23 cellular contexts compared by ENCODE assay signal in the genomic region with DNA sequence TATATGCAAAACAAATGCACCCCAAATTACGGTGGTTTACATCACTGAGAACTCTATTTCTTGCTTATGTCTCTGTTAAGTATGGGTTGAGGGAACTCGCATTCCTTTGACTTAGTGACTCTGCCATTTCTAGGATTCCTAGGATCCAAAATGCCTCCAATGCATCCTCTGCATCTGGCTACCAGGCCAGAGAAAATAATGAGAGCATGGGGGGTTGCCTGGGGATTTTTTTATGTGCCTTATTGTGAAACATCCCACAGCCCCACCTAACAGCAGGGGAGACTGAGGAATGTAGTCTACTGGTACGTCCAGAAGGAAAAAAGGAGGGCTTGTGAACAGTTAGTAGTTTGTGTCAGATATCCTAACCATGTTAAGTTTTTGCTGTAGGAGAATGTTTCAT.
DNase-seq lines count a peak whose midpoint lies in the region; ATAC-seq and TF ChIP-seq lines count a peak whose summit lies in the region.
"Had no signal": no experiment of that assay in that cellular context is flagged by ENCODE, and none has a peak within 500 bp of the region (broad histone marks: within the 10 kb centered on the region; RNA-seq: fewer than 3 reads in every experiment).

No MANE protein-coding gene starts in this region.

- no peak overlapping the region for H4K5ac ChIP-seq in mesendoderm (ENCODE audit: low read length)

- no peak overlapping the region for H2BK15ac ChIP-seq in mesendoderm (replicated peaks; ENCODE audit: low read depth)

- no peak for ATAC-seq in activated CD8-positive, alpha-beta T cell treated with anti-CD3 and anti-CD28 coated beads for 36 hours
- ATAC-seq: activated CD4-positive, alpha-beta T cell treated with anti-CD3 and anti-CD28 coated beads for 36 hours; activated CD8-positive, alpha-beta T cell treated with anti-CD3 and anti-CD28 coated beads, Interleukin-2, amount 10 ng/mL, durations not matched to agents 7 days and 5 days; activated T-helper 17 cell treated with anti-CD3 and anti-CD28 coated beads, Interleukin-2, amount 50 U/mL, for 72 hours; gastrocnemius medialis; left colon; right cardiac atrium had no signal

- no peaks in the 10 kb centered on the region for H3K79me1 ChIP-seq in mesendoderm (ENCODE audit: low read length)

- no peaks in the 10 kb centered on the region for H3K9me3 Mint-ChIP-seq in activated CD8-positive, alpha-beta T cell treated with anti-CD3 and anti-CD28 coated beads for 36 hours
- H3K9me3 Mint-ChIP-seq: activated naive CD4-positive, alpha-beta T cell treated with anti-CD3 and anti-CD28 coated beads, Interleukin-2, amount 10 ng/mL, durations not matched to agents 7 days and 5 days; activated T-helper 17 cell treated with anti-CD3 and anti-CD28 coated beads, Interleukin-2, amount 50 U/mL, for 72 hours had no signal

- DNase-seq in HCEC 1CT (peak; percentile 5), astrocyte of the spinal cord (ENCODE audit: low read depth, low spot score) (peak; percentile 37), mesendoderm (peak; percentile 71), SHP77 (lab: John Stamatoyannopoulos, UW) (no peak), pons (ENCODE audit: low spot score) (no peak), AG08395 (ENCODE audit: low spot score) (no peak)
- no peak for DNase-seq in activated CD8-positive, alpha-beta T cell treated with anti-CD3 and anti-CD28 coated beads for 36 hours
- DNase-seq: activated CD4-positive, alpha-beta T cell treated with anti-CD3 and anti-CD28 coated beads for 36 hours; activated CD8-positive, alpha-beta T cell treated with anti-CD3 and anti-CD28 coated beads, Interleukin-2, amount 10 ng/mL, durations not matched to agents 7 days and 5 days; activated naive CD4-positive, alpha-beta T cell treated with anti-CD3 and anti-CD28 coated beads, Interleukin-2, amount 10 ng/mL, durations not matched to agents 7 days and 5 days; DND-41; gastrocnemius medialis; left colon; NCI-H1694; NCI-H774; posterior cingulate gyrus; right cardiac atrium; stimulated activated CD4-positive, alpha-beta T cell treated with anti-CD3 and anti-CD28 coated beads, Interleukin-4, amount 100 ng/mL, for 4 hours; T-helper 9 cell; transverse colon had no signal

- intact Hi-C loops in activated CD8-positive, alpha-beta T cell treated with anti-CD3 and anti-CD28 coated beads for 36 hours (cut with micrococcal nuclease) = no loop called here

- TF ChIP-seq CTCF in astrocyte of the spinal cord (IDR thresholded peaks at IDR 0.05; ENCODE audit: low read depth, low read length) = no peak
- TF ChIP-seq CTCF in activated CD8-positive, alpha-beta T cell treated with anti-CD3 and anti-CD28 coated beads for 36 hours (IDR thresholded peaks at IDR 0.05) = no peak

- POLR2A ChIA-PET in activated CD8-positive, alpha-beta T cell treated with anti-CD3 and anti-CD28 coated beads for 36 hours (lab: Charles Lee) = no interaction called here

- H2AK5ac ChIP-seq in mesendoderm (ENCODE audit: low read length) = no peak overlapping the region

- no peaks in the 10 kb centered on the region for H3K27me3 Mint-ChIP-seq in activated CD8-positive, alpha-beta T cell treated with anti-CD3 and anti-CD28 coated beads for 36 hours
- H3K27me3 Mint-ChIP-seq: activated CD4-positive, alpha-beta T cell treated with anti-CD3 and anti-CD28 coated beads for 36 hours; activated naive CD4-positive, alpha-beta T cell treated with anti-CD3 and anti-CD28 coated beads, Interleukin-2, amount 10 ng/mL, durations not matched to agents 7 days and 5 days; activated T-helper 17 cell treated with anti-CD3 and anti-CD28 coated beads, Interleukin-2, amount 50 U/mL, for 72 hours had no signal

- H3K18ac ChIP-seq in mesendoderm (ENCODE audit: low read length) = no peak overlapping the region

- no peaks in the 10 kb centered on the region for H3K4me1 ChIP-seq in mesendoderm (ENCODE audit: control insufficient read depth, low read depth, low read length)
- H3K4me1 ChIP-seq: breast epithelium, gastrocnemius medialis, HAP-1, transverse colon had no signal

- H3K36me3 ChIP-seq in mesendoderm (ENCODE audit: control insufficient read depth, insufficient read depth, low read length) = no peaks in the 10 kb centered on the region
- H3K36me3 ChIP-seq: breast epithelium, gastrocnemius medialis, HAP-1, transverse colon had no signal

- no peaks in the 10 kb centered on the region for H3K27me3 ChIP-seq in mesendoderm (ENCODE audit: insufficient read depth, low read length, poor library complexity)
- H3K27me3 ChIP-seq: breast epithelium, gastrocnemius medialis, transverse colon had no signal

- H3K4me2 ChIP-seq in mesendoderm (ENCODE audit: low read length) = no peak overlapping the region

- no peak overlapping the region for H3K56ac ChIP-seq in mesendoderm (ENCODE audit: low read length)

- H3K4me3 ChIP-seq in astrocyte of the spinal cord (ENCODE audit: low read depth, low read length) (no peak overlapping the region), mesendoderm (ENCODE audit: low read length) (no peak overlapping the region)
- H3K4me3 ChIP-seq: breast epithelium, gastrocnemius medialis, HAP-1, transverse colon had no signal

- H3K79me2 ChIP-seq in mesendoderm (ENCODE audit: control insufficient read depth, insufficient read depth, low read length) = no peaks in the 10 kb centered on the region

- no peak overlapping the region for H3K4me3 Mint-ChIP-seq in activated CD8-positive, alpha-beta T cell treated with anti-CD3 and anti-CD28 coated beads for 36 hours
- H3K4me3 Mint-ChIP-seq: activated CD4-positive, alpha-beta T cell treated with anti-CD3 and anti-CD28 coated beads for 36 hours; activated CD8-positive, alpha-beta T cell treated with anti-CD3 and anti-CD28 coated beads, Interleukin-2, amount 10 ng/mL, durations not matched to agents 7 days and 5 days; activated naive CD4-positive, alpha-beta T cell treated with anti-CD3 and anti-CD28 coated beads, Interleukin-2, amount 10 ng/mL, durations not matched to agents 7 days and 5 days; activated T-helper 17 cell treated with anti-CD3 and anti-CD28 coated beads, Interleukin-2, amount 50 U/mL, for 72 hours had no signal

- peak overlapping the region; percentile 32 for H3K27ac ChIP-seq in mesendoderm (ENCODE audit: low read depth, low read length)
- H3K27ac ChIP-seq: breast epithelium, gastrocnemius medialis, transverse colon had no signal

- H3K27ac Mint-ChIP-seq in activated CD8-positive, alpha-beta T cell treated with anti-CD3 and anti-CD28 coated beads for 36 hours = no peak overlapping the region
- H3K27ac Mint-ChIP-seq: activated CD4-positive, alpha-beta T cell treated with anti-CD3 and anti-CD28 coated beads for 36 hours; activated CD8-positive, alpha-beta T cell treated with anti-CD3 and anti-CD28 coated beads, Interleukin-2, amount 10 ng/mL, durations not matched to agents 7 days and 5 days; activated naive CD4-positive, alpha-beta T cell treated with anti-CD3 and anti-CD28 coated beads, Interleukin-2, amount 10 ng/mL, durations not matched to agents 7 days and 5 days; activated T-helper 17 cell treated with anti-CD3 and anti-CD28 coated beads, Interleukin-2, amount 50 U/mL, for 72 hours had no signal

- no peak overlapping the region for H2BK120ac ChIP-seq in mesendoderm (ENCODE audit: low read depth, low read length)

- H3K9ac ChIP-seq in mesendoderm (ENCODE audit: low read length) = no peak overlapping the region

- no peak overlapping the region for H2BK5ac ChIP-seq in mesendoderm (ENCODE audit: low read length)

- H4K8ac ChIP-seq in mesendoderm (ENCODE audit: low read depth, low read length) = no peak overlapping the region

- in situ Hi-C loops in astrocyte of the spinal cord (cut with HindIII; ENCODE audit: low sequenced_read_pairs) = no loop called here

- CTCF ChIA-PET in activated CD8-positive, alpha-beta T cell treated with anti-CD3 and anti-CD28 coated beads for 36 hours (lab: Charles Lee) = no interaction called here

- no peak overlapping the region for H3K23ac ChIP-seq in mesendoderm (ENCODE audit: low read length)

- no peaks in the 10 kb centered on the region for H3K36me3 Mint-ChIP-seq in activated CD8-positive, alpha-beta T cell treated with anti-CD3 and anti-CD28 coated beads for 36 hours (ENCODE audit: low read depth)
- H3K36me3 Mint-ChIP-seq: activated naive CD4-positive, alpha-beta T cell treated with anti-CD3 and anti-CD28 coated beads, Interleukin-2, amount 10 ng/mL, durations not matched to agents 7 days and 5 days had no signal

- H3K4me1 Mint-ChIP-seq in activated CD8-positive, alpha-beta T cell treated with anti-CD3 and anti-CD28 coated beads for 36 hours (ENCODE audit: low read depth) = no peaks in the 10 kb centered on the region
- H3K4me1 Mint-ChIP-seq: activated CD4-positive, alpha-beta T cell treated with anti-CD3 and anti-CD28 coated beads for 36 hours; activated naive CD4-positive, alpha-beta T cell treated with anti-CD3 and anti-CD28 coated beads, Interleukin-2, amount 10 ng/mL, durations not matched to agents 7 days and 5 days; activated T-helper 17 cell treated with anti-CD3 and anti-CD28 coated beads, Interleukin-2, amount 50 U/mL, for 72 hours had no signal

- no CpG with 5 or more reads among the region's 3 CpGs for WGBS in mesendoderm (ENCODE audit: extremely low coverage, insufficient coverage, low lambda C conversion rate)

- no peak overlapping the region for H3K4ac ChIP-seq in mesendoderm (ENCODE audit: low read depth, low read length)

Comparison
In these comparisons a context has a peak if more than half of its experiments do, and no peak if none do; other contexts are left out.
1. DNase-seq: peak in HCEC 1CT (single experiment), astrocyte of the spinal cord (single experiment) and mesendoderm (single experiment); none in SHP77 (0 of 2), pons (single experiment), AG08395 (single experiment) and activated CD8-positive, alpha-beta T cell treated with anti-CD3 and anti-CD28 coated beads for 36 hours (single experiment).